In genomic region chr1:61741682-61742619, GRCh38 we compare ENCODE assay signal across 8 cellular contexts. TPM values are rescaled to one million over a fixed set of nuclear protein-coding genes. Genes with fewer than 3 reads are reported as not detected.
DNase-seq lines count a peak whose midpoint lies in the region; ATAC-seq and TF ChIP-seq lines count a peak whose summit lies in the region.

A gene with protein sequence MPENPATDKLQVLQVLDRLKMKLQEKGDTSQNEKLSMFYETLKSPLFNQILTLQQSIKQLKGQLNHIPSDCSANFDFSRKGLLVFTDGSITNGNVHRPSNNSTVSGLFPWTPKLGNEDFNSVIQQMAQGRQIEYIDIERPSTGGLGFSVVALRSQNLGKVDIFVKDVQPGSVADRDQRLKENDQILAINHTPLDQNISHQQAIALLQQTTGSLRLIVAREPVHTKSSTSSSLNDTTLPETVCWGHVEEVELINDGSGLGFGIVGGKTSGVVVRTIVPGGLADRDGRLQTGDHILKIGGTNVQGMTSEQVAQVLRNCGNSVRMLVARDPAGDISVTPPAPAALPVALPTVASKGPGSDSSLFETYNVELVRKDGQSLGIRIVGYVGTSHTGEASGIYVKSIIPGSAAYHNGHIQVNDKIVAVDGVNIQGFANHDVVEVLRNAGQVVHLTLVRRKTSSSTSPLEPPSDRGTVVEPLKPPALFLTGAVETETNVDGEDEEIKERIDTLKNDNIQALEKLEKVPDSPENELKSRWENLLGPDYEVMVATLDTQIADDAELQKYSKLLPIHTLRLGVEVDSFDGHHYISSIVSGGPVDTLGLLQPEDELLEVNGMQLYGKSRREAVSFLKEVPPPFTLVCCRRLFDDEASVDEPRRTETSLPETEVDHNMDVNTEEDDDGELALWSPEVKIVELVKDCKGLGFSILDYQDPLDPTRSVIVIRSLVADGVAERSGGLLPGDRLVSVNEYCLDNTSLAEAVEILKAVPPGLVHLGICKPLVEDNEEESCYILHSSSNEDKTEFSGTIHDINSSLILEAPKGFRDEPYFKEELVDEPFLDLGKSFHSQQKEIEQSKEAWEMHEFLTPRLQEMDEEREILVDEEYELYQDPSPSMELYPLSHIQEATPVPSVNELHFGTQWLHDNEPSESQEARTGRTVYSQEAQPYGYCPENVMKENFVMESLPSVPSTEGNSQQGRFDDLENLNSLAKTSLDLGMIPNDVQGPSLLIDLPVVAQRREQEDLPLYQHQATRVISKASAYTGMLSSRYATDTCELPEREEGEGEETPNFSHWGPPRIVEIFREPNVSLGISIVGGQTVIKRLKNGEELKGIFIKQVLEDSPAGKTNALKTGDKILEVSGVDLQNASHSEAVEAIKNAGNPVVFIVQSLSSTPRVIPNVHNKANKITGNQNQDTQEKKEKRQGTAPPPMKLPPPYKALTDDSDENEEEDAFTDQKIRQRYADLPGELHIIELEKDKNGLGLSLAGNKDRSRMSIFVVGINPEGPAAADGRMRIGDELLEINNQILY (N-terminal part only) (plus strand): TSS chr1:61742480. CDS start chr1:61762893, 20,413 bp downstream.

- peak within 1 kb of the TSS; percentile 86 for H4K8ac ChIP-seq in trophoblast cell (ENCODE audit: low read depth, low read length)

- peak within 1 kb of the TSS; percentile 79 for H2AFZ ChIP-seq in PC-9
- H2AFZ ChIP-seq in trophoblast cell (ENCODE audit: insufficient read depth, low read length, poor library complexity) = peak within 1 kb of the TSS; percentile 90

- no peaks in the 10 kb centered on the region for H3K36me3 Mint-ChIP-seq in type B pancreatic cell

- H3K4me3 ChIP-seq in AG10803 (ENCODE audit: low read length) (peak within 1 kb of the TSS; percentile 76), PC-9 (peak within 1 kb of the TSS; percentile 99), trophoblast cell (ENCODE audit: low read depth, low read length) (peak within 1 kb of the TSS; percentile 87)

- H3K4me2 ChIP-seq in PC-9 (peak within 1 kb of the TSS; percentile 91), trophoblast cell (ENCODE audit: low read length) (peak within 1 kb of the TSS; percentile 60)

- peaks cover 36% of the 10 kb centered on the region for H3K4me1 Mint-ChIP-seq in type B pancreatic cell (ENCODE audit: unreplicated experiment)

- H4K20me1 ChIP-seq in PC-9 (ENCODE audit: insufficient read depth) = no peaks in the 10 kb centered on the region

- H3K9me3 ChIP-seq in PC-9 (ENCODE audit: insufficient read depth, low read depth) (no peaks in the 10 kb centered on the region), trophoblast cell (ENCODE audit: insufficient read depth, low read depth, low read length) (no peaks in the 10 kb centered on the region)

- H3K4me1 ChIP-seq in PC-9 (replicated peaks; ENCODE audit: insufficient read depth) (peaks cover 47% of the 10 kb centered on the region), trophoblast cell (ENCODE audit: control insufficient read depth in 1 of 2, insufficient read depth in 2 of 2, low read length in 2 of 2) (peaks cover 9 to 11% of the 10 kb centered on the region in 2 experiments)

- ATAC-seq in GM19023 (IDR thresholded peaks at IDR 0.05; ENCODE audit: unreplicated experiment) (peak; percentile 86), HG03175 (IDR thresholded peaks at IDR 0.05; ENCODE audit: unreplicated experiment) (peak; percentile 84), Right ventricle myocardium inferior (peak; percentile 76)

- H2BK12ac ChIP-seq in trophoblast cell (ENCODE audit: low read length) = no peak within 1 kb of the TSS

- H3K9me2 ChIP-seq in PC-9 (ENCODE audit: insufficient read depth) = no peaks in the 10 kb centered on the region

- H3K27ac Mint-ChIP-seq in type B pancreatic cell = peak within 1 kb of the TSS; percentile 99

- H3K9me3 Mint-ChIP-seq in type B pancreatic cell = no peaks in the 10 kb centered on the region

- POLR2A ChIA-PET in PC-9 (lab: Charles Lee; ENCODE audit: unreplicated experiment) = interaction anchor here (0.5 kb wide), 1 partner anchor 15 kb away, joined by 5 read pairs; no protein-coding TSS in a partner anchor

- H3K27me3 ChIP-seq in PC-9 (ENCODE audit: insufficient read depth, low read depth) (no peaks in the 10 kb centered on the region), trophoblast cell (ENCODE audit: insufficient read depth, low read length) (no peaks in the 10 kb centered on the region)

- no CpG with 5 or more reads among the region's 54 CpGs for WGBS in trophoblast cell (ENCODE audit: extremely low coverage, insufficient coverage, insufficient read length)

- intact Hi-C loops in PC-9 (cut with micrococcal nuclease; ENCODE audit: unreplicated experiment) (loop anchor here (1.0 to 5.0 kb wide), 2 partner anchors 17 to 665 kb away; partner anchors contain the start of gene TM2D1), Right ventricle myocardium inferior (cut with DNase I) (loop anchor here (2.0 to 10.0 kb wide), 4 partner anchors 17 to 687 kb away; partner anchors contain the start of gene TM2D1)

- TF ChIP-seq CTCF in AG10803 (conservative IDR thresholded peaks at IDR 0.05; ENCODE audit: low read length) (no peak), PC-9 (conservative IDR thresholded peaks at IDR 0.05) (no peak), type B pancreatic cell (conservative IDR thresholded peaks at IDR 0.05) (no peak)

- no peak within 1 kb of the TSS for H3K23ac ChIP-seq in trophoblast cell (ENCODE audit: low read length)

- peak within 1 kb of the TSS; percentile 90 for H3K14ac ChIP-seq in trophoblast cell (ENCODE audit: low read length)

- H3K18ac ChIP-seq in trophoblast cell (ENCODE audit: low read length) = peak within 1 kb of the TSS; percentile 97

- peak within 1 kb of the TSS; percentile 60 for H2AK5ac ChIP-seq in trophoblast cell (ENCODE audit: low read length)

- peaks cover 12% of the 10 kb centered on the region for H3K79me1 ChIP-seq in trophoblast cell (ENCODE audit: low read length)

- 0 out of 2 replicates have a peak, but pooled peaks cover 5% of the 10 kb centered on the region for H3K36me3 ChIP-seq in PC-9 (ENCODE audit: low read depth)
- H3K36me3 ChIP-seq in trophoblast cell (ENCODE audit: control insufficient read depth in 1 of 2, insufficient read depth in 2 of 2, low read length in 2 of 2) = no peaks in the 10 kb centered on the region

- DNase-seq in AG10803 (ENCODE audit: low read depth) = peak; percentile 33
- peak; percentile 80 to 95 for DNase-seq in PC-9
- peak; percentile 68 for DNase-seq in activated naive CD4-positive, alpha-beta T cell treated with Interleukin-2 at 50 U/mL for 16 hours
- peak; percentile 68 for DNase-seq in Right ventricle myocardium inferior (ENCODE audit: missing footprints)
- peak; percentile 30 to 42 for DNase-seq in trophoblast cell
- DNase-seq in type B pancreatic cell (ENCODE audit: extremely low spot score, unreplicated experiment) = peak; percentile 81

- CTCF ChIA-PET in PC-9 (lab: Charles Lee) = interaction anchor here (0.6 kb wide), 1 partner anchor 731 kb away, joined by 4 read pairs; no protein-coding TSS in a partner anchor

- no peaks in the 10 kb centered on the region for H3K27me3 Mint-ChIP-seq in type B pancreatic cell

- peak within 1 kb of the TSS; percentile 96 for H2BK5ac ChIP-seq in trophoblast cell (ENCODE audit: low read depth, low read length, poor library complexity)

- H3K4me3 Mint-ChIP-seq in type B pancreatic cell = peak within 1 kb of the TSS; percentile 93

- peak within 1 kb of the TSS; percentile 95 for H4K91ac ChIP-seq in trophoblast cell (ENCODE audit: low read depth, low read length)

- peak within 1 kb of the TSS; percentile 82 for H2BK120ac ChIP-seq in trophoblast cell (ENCODE audit: insufficient read depth, low read length, poor library complexity)

- H4K12ac ChIP-seq in trophoblast cell (ENCODE audit: low read depth, low read length) = peak within 1 kb of the TSS; percentile 91

- peak within 1 kb of the TSS; percentile 82 for H3K27ac ChIP-seq in PC-9
- peak within 1 kb of the TSS; percentile 96 for H3K27ac ChIP-seq in trophoblast cell (ENCODE audit: low read depth, low read length)

- H3F3A ChIP-seq in PC-9 (ENCODE audit: insufficient read depth, low read depth) = peaks cover 31% of the 10 kb centered on the region

- H3K9ac ChIP-seq in trophoblast cell (ENCODE audit: low read length) = peak within 1 kb of the TSS; percentile 70

- H3K4ac ChIP-seq in trophoblast cell (ENCODE audit: low read depth, low read length) = peak within 1 kb of the TSS; percentile 90

- TSS peak; percentile 94 for BruUV-seq in PC-9 (replicated peaks; lab: Mats Ljungman, UMichigan)

- peaks cover 42% of the 10 kb centered on the region for H3K79me2 ChIP-seq in PC-9 (ENCODE audit: low read depth)
- peaks cover 14% of the 10 kb centered on the region for H3K79me2 ChIP-seq in trophoblast cell (ENCODE audit: control insufficient read depth, insufficient read depth, low read length, poor library complexity)

RNA-seq across cellular contexts. Expression of the gene that starts here (rescaled TPM):
- total RNA-seq in PC-9 (2021) (86.8 and 91.0 TPM in 2 replicates), Right ventricle myocardium inferior (121 TPM), type B pancreatic cell (ENCODE audit: low replicate concordance) (39.4 and 83.1 TPM in 2 replicates)
- 25.8 and 26.4 TPM in 2 replicates for polyA plus RNA-seq in trophoblast cell (2013)

Comparison
In these comparisons a context has a peak if more than half of its experiments do, and no peak if none do; other contexts are left out.
1. Peak in every context shown above with its lines: DNase-seq, ATAC-seq, H3K4me3 ChIP-seq and H3K27ac ChIP-seq.
2. DNase-seq: peak in every context shown above with its lines; median percentile 88 in PC-9; 81 in type B pancreatic cell; 68 in activated naive CD4-positive, alpha-beta T cell treated with Interleukin-2 at 50 U/mL for 16 hours; 68 in Right ventricle myocardium inferior; 36 in trophoblast cell; 33 in AG10803.